In genomic region chr9:98046161-98046543, GRCh38 we compare ENCODE assay signal across 16 cellular contexts. TPM values are rescaled to one million over a fixed set of nuclear protein-coding genes. Genes with fewer than 3 reads are reported as not detected.
A peak's percentile ranks its signal among the peaks of the same experiment; 100 is the strongest.
DNase-seq lines count a peak whose midpoint lies in the region; ATAC-seq and TF ChIP-seq lines count a peak whose summit lies in the region.
"Had no signal": no experiment of that assay in that cellular context is flagged by ENCODE, and none has a peak within 500 bp of the region (broad histone marks: within the 10 kb centered on the region; RNA-seq: fewer than 3 reads in every experiment).

No MANE protein-coding gene starts in this region.

- no peaks in the 10 kb centered on the region for H4K20me1 ChIP-seq in SU-DHL-6 (ENCODE audit: low read depth, low read length)

- H2AFZ ChIP-seq in SU-DHL-6 (ENCODE audit: low read depth, low read length, severe bottlenecking), result peak overlapping the region; percentile 78

- H3K36me3 Mint-ChIP-seq in immature natural killer cell, result peaks cover 0 to 5% (median 0%) of the 10 kb centered on the region in 3 donors

- H3F3A ChIP-seq in SU-DHL-6 (ENCODE audit: insufficient read depth), result 0 out of 2 replicates have a peak, but pooled peaks cover 11% of the 10 kb centered on the region

- H3K27ac ChIP-seq in C4-2B, result peak overlapping the region; percentile 39
- peak overlapping the region; percentile 56 for H3K27ac ChIP-seq in SU-DHL-6 (ENCODE audit: low read depth, low read length)
- H3K27ac ChIP-seq in ascending aorta, result no peak overlapping the region
- H3K27ac ChIP-seq: cardiac muscle cell, gastroesophageal sphincter, WERI-Rb-1 had no signal

- H3K36me3 ChIP-seq in GM06990 (ENCODE audit: control insufficient read depth, insufficient read depth, low read length), result peaks cover 1% of the 10 kb centered on the region
- H3K36me3 ChIP-seq in SU-DHL-6 (ENCODE audit: low read length), result peaks cover 12% of the 10 kb centered on the region
- no peaks in the 10 kb centered on the region for H3K36me3 ChIP-seq in ascending aorta
- H3K36me3 ChIP-seq: cardiac muscle cell, gastroesophageal sphincter, WERI-Rb-1 had no signal

- ATAC-seq in GM19467 (IDR thresholded peaks at IDR 0.05; ENCODE audit: unreplicated experiment), result no peak
- ATAC-seq in HG02610 (IDR thresholded peaks at IDR 0.05; ENCODE audit: unreplicated experiment), result no peak
- ATAC-seq: gastroesophageal sphincter had no signal

- DNase-seq in GM06990 (ENCODE audit: extremely low read depth, insufficient read length), result no peak
- DNase-seq in immature natural killer cell, result no peak
- no peak for DNase-seq in NCI-H446 (lab: John Stamatoyannopoulos, UW)
- DNase-seq in ascending aorta (ENCODE audit: low spot score in 2 of 2), result no peak
- DNase-seq: activated effector memory CD4-positive, alpha-beta T cell treated with Interleukin-2 at 50 U/mL for 16 hours; islet precursor cell; NCI-H1694; NCI-H774; substantia nigra; WERI-Rb-1 had no signal

- H3K27ac Mint-ChIP-seq in immature natural killer cell, result peak overlapping the region in 2 of 6 donors; percentile 80 to 84

- peak overlapping the region in 4 of 5 donors; percentile 51 to 86 (median 74) for H3K4me3 Mint-ChIP-seq in immature natural killer cell

- no peaks in the 10 kb centered on the region for H3K9me3 Mint-ChIP-seq in immature natural killer cell

- H3K27me3 ChIP-seq in GM06990 (replicated peaks; ENCODE audit: control insufficient read depth, insufficient read depth, low read length) (no peaks in the 10 kb centered on the region), SU-DHL-6 (ENCODE audit: low read length) (no peaks in the 10 kb centered on the region), ascending aorta (no peaks in the 10 kb centered on the region)
- H3K27me3 ChIP-seq: cardiac muscle cell had no signal

- intact Hi-C loops in ascending aorta (cut with DNase I), result no loop called here

- peaks cover 0 to 8% (median 0%) of the 10 kb centered on the region in 3 donors for H3K27me3 Mint-ChIP-seq in immature natural killer cell (ENCODE audit: low read depth in 3 of 3)

- peak overlapping the region; percentile 83 for H3K4me2 ChIP-seq in SU-DHL-6 (ENCODE audit: low read depth, low read length, poor library complexity, severe bottlenecking)

- H3K9me2 ChIP-seq in SU-DHL-6 (replicated peaks; ENCODE audit: insufficient read depth, low read length), result no peaks in the 10 kb centered on the region

- H3K9me3 ChIP-seq in SU-DHL-6 (ENCODE audit: insufficient read depth, low read length) (no peaks in the 10 kb centered on the region), ascending aorta (no peaks in the 10 kb centered on the region)
- H3K9me3 ChIP-seq: gastroesophageal sphincter had no signal

- TF ChIP-seq CTCF in C4-2B (conservative IDR thresholded peaks at IDR 0.05) (no peak), GM06990 (IDR thresholded peaks at IDR 0.05; ENCODE audit: insufficient read depth, low read length, poor library complexity, severe bottlenecking) (no peak), SU-DHL-6 (IDR thresholded peaks at IDR 0.05; ENCODE audit: insufficient read depth, low read length, poor library complexity, severe bottlenecking) (no peak), ascending aorta (IDR thresholded peaks at IDR 0.05) (no peak)

- H3K4me1 ChIP-seq in ascending aorta, result no peaks in the 10 kb centered on the region
- H3K4me1 ChIP-seq: gastroesophageal sphincter had no signal

- peak overlapping the region; percentile 69 for H3K9ac ChIP-seq in SU-DHL-6 (ENCODE audit: low read length)

- peaks cover 37% of the 10 kb centered on the region for H3K79me2 ChIP-seq in SU-DHL-6 (ENCODE audit: insufficient read depth, low read length)

- H3K4me3 ChIP-seq in GM06990 (replicated peaks; ENCODE audit: low read depth, low read length) (peak overlapping the region; percentile 64), SU-DHL-6 (ENCODE audit: insufficient read depth, low read length, poor library complexity, severe bottlenecking) (peak overlapping the region; percentile 77), ascending aorta (no peak overlapping the region)
- H3K4me3 ChIP-seq: cardiac muscle cell, gastroesophageal sphincter had no signal

- peaks cover 14 to 15% of the 10 kb centered on the region in 2 donors for H3K4me1 Mint-ChIP-seq in immature natural killer cell

RNA-seq across cellular contexts. Expression of gene NANS, which starts 10.4 kb away (rescaled TPM):
- 10 to 100 TPM; 21.5 to 41.8 (median 34.1) TPM for polyA plus RNA-seq in immature natural killer cell
- total RNA-seq in ascending aorta, result 40.7 TPM

Comparison
In these comparisons a context has a peak if more than half of its experiments do, and no peak if none do; other contexts are left out.
1. H3K27ac ChIP-seq: peak in C4-2B (single experiment) and SU-DHL-6 (single experiment); none in ascending aorta (0 of 2).
2. H3K4me3 ChIP-seq: peak in GM06990 (single experiment) and SU-DHL-6 (single experiment); none in ascending aorta (0 of 2).